ENCODE assay signal across 22 cellular contexts in genomic region chr9:89109666-89110065, GRCh38.
"Had no signal": no experiment of that assay in that cellular context is flagged by ENCODE, and none has a peak within 500 bp of the region (broad histone marks: within the 10 kb centered on the region; RNA-seq: fewer than 3 reads in every experiment).

No MANE protein-coding gene starts in this region.

- H3K36me3 ChIP-seq: adrenal gland, cardiac muscle cell, gastroesophageal sphincter, neural progenitor cell, spleen, thoracic aorta had no signal

- DNase-seq: activated CD4-positive, alpha-beta T cell treated with anti-CD3 and anti-CD28 coated beads for 1 hour; activated CD4-positive, alpha-beta T cell treated with anti-CD3 and anti-CD28 coated beads, Interleukin-2, amount 50 U/mL, for 4 hours; activated CD8-positive, alpha-beta memory T cell treated with anti-CD3 and anti-CD28 coated beads for 24 hours; activated CD8-positive, alpha-beta memory T cell treated with anti-CD3 and anti-CD28 coated beads, Interleukin-2, amount 50 U/mL, for 4 hours; activated naive CD4-positive, alpha-beta T cell; activated T-cell treated with anti-CD3 and anti-CD28 coated beads, Interleukin-2, amount 50 U/mL, for 4 hours; adrenal gland; effector CD4-positive, alpha-beta T cell; head of caudate nucleus; hypothalamus; left cardiac atrium; spleen; stimulated activated CD4-positive, alpha-beta T cell treated with anti-CD3 and anti-CD28 coated beads, Interleukin-4, amount 100 ng/mL, for 1 hour; stimulated activated naive CD4-positive, alpha-beta T cell treated with Interleukin-2 at 50 U/mL for 16 hours; T-helper 1 cell had no signal

- H3K4me1 ChIP-seq: adrenal gland, gastroesophageal sphincter, neural progenitor cell, spleen had no signal

- ATAC-seq: activated T-cell treated with anti-CD3 and anti-CD28 coated beads, Interleukin-2, amount 50 U/mL, for 4 hours; esophagus mucosa; gastroesophageal sphincter; left cardiac atrium; naive thymus-derived CD8-positive, alpha-beta T cell had no signal

- H3K9ac ChIP-seq: neural progenitor cell had no signal

- H3K27ac ChIP-seq: adrenal gland, cardiac muscle cell, gastroesophageal sphincter, neural progenitor cell, spleen, thoracic aorta had no signal

- H2AFZ ChIP-seq: neural progenitor cell had no signal

- H3K4me2 ChIP-seq: neural progenitor cell had no signal

- H3K27me3 ChIP-seq: adrenal gland, cardiac muscle cell, gastroesophageal sphincter, neural progenitor cell had no signal

- H3K9me3 ChIP-seq: adrenal gland, gastroesophageal sphincter, spleen, thoracic aorta had no signal

- H3K4me3 ChIP-seq: adrenal gland, cardiac muscle cell, gastroesophageal sphincter, lung, neural progenitor cell, spleen, thoracic aorta had no signal
